1 cellular context compared by ENCODE assay signal in genomic region chr17:59330314-59330942, GRCh38.
TF ChIP-seq lines count a peak whose summit lies in the region.

No MANE protein-coding gene starts in this region.

TF ChIP-seq in HepG2, 621 proteins besides CTCF, POLR2A, EP300 and RAD21 (continued from another document and continues in another):
- TF ChIP-seq ZNF362 (CRISPR knock-in tag; IDR thresholded peaks at IDR 0.05; ENCODE audit: borderline replicate concordance) (peak; percentile 47; the same call in 1 of the 2 replicates), NCOA5 (CRISPR knock-in tag; IDR thresholded peaks at IDR 0.05) (no peak), LCORL (IDR thresholded peaks at IDR 0.05) (no peak), LCORL (CRISPR knock-in tag; IDR thresholded peaks at IDR 0.05) (no peak), ZNF136 (CRISPR knock-in tag; IDR thresholded peaks at IDR 0.05; ENCODE audit: low read depth) (0 out of 2 replicates have a peak, but pooled peaks have one; percentile 29), SOX13 (IDR thresholded peaks at IDR 0.05) (no peak), SOX13 (CRISPR knock-in tag; conservative IDR thresholded peaks at IDR 0.05 in 1 of 2, IDR thresholded peaks at IDR 0.05 in 1 of 2) (peak in 1 of 2 experiments; percentile 67; a peak in 2 of 4 replicates), ZNF720 (CRISPR knock-in tag; IDR thresholded peaks at IDR 0.05) (no peak), ZNF318 (CRISPR knock-in tag; IDR thresholded peaks at IDR 0.05) (0 out of 2 replicates have a peak, but pooled peaks have one; percentile 42), ZBTB1 (CRISPR knock-in tag; IDR thresholded peaks at IDR 0.05; ENCODE audit: borderline replicate concordance) (no peak), CBX1 (IDR thresholded peaks at IDR 0.05; ENCODE audit: low read depth) (no peak), ARNT2 (CRISPR knock-in tag; IDR thresholded peaks at IDR 0.05; ENCODE audit: low read depth) (0 out of 2 replicates have a peak, but pooled peaks have one; percentile 19), KDM6A (CRISPR knock-in tag; IDR thresholded peaks at IDR 0.05; ENCODE audit: low read depth) (no peak; the same call in 1 of the 2 replicates), ZSCAN12 (CRISPR knock-in tag; IDR thresholded peaks at IDR 0.05) (peak; percentile 38; the same call in 1 of the 2 replicates), ZNF607 (CRISPR knock-in tag; IDR thresholded peaks at IDR 0.05; ENCODE audit: borderline replicate concordance) (peak; percentile 54; the same call in 1 of the 2 replicates), AGO2 (optimal IDR thresholded peaks at IDR 0.05; ENCODE audit: low read depth, low read length) (no peak), ZHX1 (CRISPR knock-in tag; IDR thresholded peaks at IDR 0.05; ENCODE audit: low read depth) (no peak), ATF1 (CRISPR knock-in tag; IDR thresholded peaks at IDR 0.05) (peak; percentile 55), PBX2 (CRISPR knock-in tag; IDR thresholded peaks at IDR 0.05) (no peak; the same call in 1 of the 2 replicates), ZBTB33 (CRISPR knock-in tag; IDR thresholded peaks at IDR 0.05) (no peak), ZNF274 (CRISPR knock-in tag; IDR thresholded peaks at IDR 0.05) (no peak), HES4 (CRISPR knock-in tag; IDR thresholded peaks at IDR 0.05; ENCODE audit: borderline replicate concordance) (peak; percentile 33; the same call in 1 of the 2 replicates), HNRNPUL1 (IDR thresholded peaks at IDR 0.05; ENCODE audit: low read depth, low read length) (no peak), ZNF605 (CRISPR knock-in tag; IDR thresholded peaks at IDR 0.05) (peak; percentile 97), PLSCR1 (CRISPR knock-in tag; IDR thresholded peaks at IDR 0.05; ENCODE audit: borderline replicate concordance) (no peak), ZSCAN20 (CRISPR knock-in tag; IDR thresholded peaks at IDR 0.05; ENCODE audit: borderline replicate concordance) (no peak), RORA (CRISPR knock-in tag; IDR thresholded peaks at IDR 0.05) (no peak)
- TF ChIP-seq, protein P1, sequence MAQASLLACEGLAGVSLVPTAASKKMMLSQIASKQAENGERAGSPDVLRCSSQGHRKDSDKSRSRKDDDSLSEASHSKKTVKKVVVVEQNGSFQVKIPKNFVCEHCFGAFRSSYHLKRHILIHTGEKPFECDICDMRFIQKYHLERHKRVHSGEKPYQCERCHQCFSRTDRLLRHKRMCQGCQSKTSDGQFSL (CRISPR knock-in tag; IDR thresholded peaks at IDR 0.05): no peak
- TF ChIP-seq, protein P2, sequence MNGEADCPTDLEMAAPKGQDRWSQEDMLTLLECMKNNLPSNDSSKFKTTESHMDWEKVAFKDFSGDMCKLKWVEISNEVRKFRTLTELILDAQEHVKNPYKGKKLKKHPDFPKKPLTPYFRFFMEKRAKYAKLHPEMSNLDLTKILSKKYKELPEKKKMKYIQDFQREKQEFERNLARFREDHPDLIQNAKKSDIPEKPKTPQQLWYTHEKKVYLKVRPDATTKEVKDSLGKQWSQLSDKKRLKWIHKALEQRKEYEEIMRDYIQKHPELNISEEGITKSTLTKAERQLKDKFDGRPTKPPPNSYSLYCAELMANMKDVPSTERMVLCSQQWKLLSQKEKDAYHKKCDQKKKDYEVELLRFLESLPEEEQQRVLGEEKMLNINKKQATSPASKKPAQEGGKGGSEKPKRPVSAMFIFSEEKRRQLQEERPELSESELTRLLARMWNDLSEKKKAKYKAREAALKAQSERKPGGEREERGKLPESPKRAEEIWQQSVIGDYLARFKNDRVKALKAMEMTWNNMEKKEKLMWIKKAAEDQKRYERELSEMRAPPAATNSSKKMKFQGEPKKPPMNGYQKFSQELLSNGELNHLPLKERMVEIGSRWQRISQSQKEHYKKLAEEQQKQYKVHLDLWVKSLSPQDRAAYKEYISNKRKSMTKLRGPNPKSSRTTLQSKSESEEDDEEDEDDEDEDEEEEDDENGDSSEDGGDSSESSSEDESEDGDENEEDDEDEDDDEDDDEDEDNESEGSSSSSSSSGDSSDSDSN (CRISPR knock-in tag; IDR thresholded peaks at IDR 0.05): no peak
- TF ChIP-seq, protein P3, sequence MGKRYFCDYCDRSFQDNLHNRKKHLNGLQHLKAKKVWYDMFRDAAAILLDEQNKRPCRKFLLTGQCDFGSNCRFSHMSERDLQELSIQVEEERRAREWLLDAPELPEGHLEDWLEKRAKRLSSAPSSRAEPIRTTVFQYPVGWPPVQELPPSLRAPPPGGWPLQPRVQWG (CRISPR knock-in tag; IDR thresholded peaks at IDR 0.05; ENCODE audit: borderline replicate concordance, low read depth): no peak
- TF ChIP-seq, protein P4, sequence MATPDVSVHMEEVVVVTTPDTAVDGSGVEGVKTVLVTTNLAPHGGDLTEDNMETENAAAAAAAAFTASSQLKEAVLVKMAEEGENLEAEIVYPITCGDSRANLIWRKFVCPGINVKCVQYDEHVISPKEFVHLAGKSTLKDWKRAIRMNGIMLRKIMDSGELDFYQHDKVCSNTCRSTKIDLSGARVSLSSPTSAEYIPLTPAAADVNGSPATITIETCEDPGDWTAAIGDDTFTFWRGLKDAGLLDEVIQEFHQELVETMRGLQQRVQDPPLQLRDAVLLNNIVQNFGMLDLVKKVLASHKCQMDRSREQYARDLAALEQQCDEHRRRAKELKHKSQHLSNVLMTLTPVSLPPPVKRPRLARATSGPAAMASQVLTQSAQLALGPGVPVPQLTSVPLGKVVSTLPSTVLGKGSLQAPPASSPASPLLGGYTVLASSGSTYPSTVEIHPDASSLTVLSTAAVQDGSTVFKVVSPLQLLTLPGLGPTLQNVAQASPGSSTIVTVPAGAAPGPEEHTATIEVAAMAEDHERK (CRISPR knock-in tag; IDR thresholded peaks at IDR 0.05; ENCODE audit: low read depth): no peak
- TF ChIP-seq, protein P5, sequence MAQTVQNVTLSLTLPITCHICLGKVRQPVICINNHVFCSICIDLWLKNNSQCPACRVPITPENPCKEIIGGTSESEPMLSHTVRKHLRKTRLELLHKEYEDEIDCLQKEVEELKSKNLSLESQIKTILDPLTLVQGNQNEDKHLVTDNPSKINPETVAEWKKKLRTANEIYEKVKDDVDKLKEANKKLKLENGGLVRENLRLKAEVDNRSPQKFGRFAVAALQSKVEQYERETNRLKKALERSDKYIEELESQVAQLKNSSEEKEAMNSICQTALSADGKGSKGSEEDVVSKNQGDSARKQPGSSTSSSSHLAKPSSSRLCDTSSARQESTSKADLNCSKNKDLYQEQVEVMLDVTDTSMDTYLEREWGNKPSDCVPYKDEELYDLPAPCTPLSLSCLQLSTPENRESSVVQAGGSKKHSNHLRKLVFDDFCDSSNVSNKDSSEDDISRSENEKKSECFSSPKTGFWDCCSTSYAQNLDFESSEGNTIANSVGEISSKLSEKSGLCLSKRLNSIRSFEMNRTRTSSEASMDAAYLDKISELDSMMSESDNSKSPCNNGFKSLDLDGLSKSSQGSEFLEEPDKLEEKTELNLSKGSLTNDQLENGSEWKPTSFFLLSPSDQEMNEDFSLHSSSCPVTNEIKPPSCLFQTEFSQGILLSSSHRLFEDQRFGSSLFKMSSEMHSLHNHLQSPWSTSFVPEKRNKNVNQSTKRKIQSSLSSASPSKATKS (CRISPR knock-in tag; IDR thresholded peaks at IDR 0.05): no peak
